Comparison of ENCODE assay signal across 8 cellular contexts in genomic region chr2:119431155-119431975, GRCh38. TPM values are rescaled to one million over a fixed set of nuclear protein-coding genes. Genes with fewer than 3 reads are reported as not detected.
A peak's percentile ranks its signal among the peaks of the same experiment; 100 is the strongest.
DNase-seq lines count a peak whose midpoint lies in the region; ATAC-seq, FAIRE-seq and TF ChIP-seq lines count a peak whose summit lies in the region.

Gene TMEM37, plus strand, starts transcription at chr2:119431854. Its CDS starts 50 bp downstream, at chr2:119431904.

- H3K9me3 Mint-ChIP-seq in stimulated activated naive CD8-positive, alpha-beta T cell treated with anti-CD3 and anti-CD28 coated beads, Interleukin-15, amount 100 ng/mL, for 72 hours = no peaks in the 10 kb centered on the region
- H3K9me3 Mint-ChIP-seq in activated T-helper 1 cell treated with anti-CD3 and anti-CD28 coated beads, Interleukin-12 subunit alpha, Interleukin-12 subunit beta, Interleukin-2, Interleukin-4 antibody, amounts not matched to agents 30 ng/mL and 10 ng/mL and 1 ng/mL, durations not matched to agents 14 hours and 24 hours and 36 hours = no peaks in the 10 kb centered on the region

- WGBS in liver = 2% methylated on average over 72 of the region's 72 CpGs

- no peaks in the 10 kb centered on the region for H3K36me3 Mint-ChIP-seq in activated T-helper 1 cell treated with anti-CD3 and anti-CD28 coated beads, Interleukin-12 subunit alpha, Interleukin-12 subunit beta, Interleukin-2, Interleukin-4 antibody, amounts not matched to agents 30 ng/mL and 10 ng/mL and 1 ng/mL, durations not matched to agents 14 hours and 24 hours and 36 hours (ENCODE audit: low read depth)

- H3K36me3 ChIP-seq in liver (ENCODE audit: control insufficient read depth in 4 of 4, insufficient read depth in 3 of 4, low read depth in 1 of 4, low read length in 3 of 4) = no peaks in the 10 kb centered on the region

- TF ChIP-seq RAD21 in liver (IDR thresholded peaks at IDR 0.05) = no peak

- TF ChIP-seq CTCF in coronary artery (IDR thresholded peaks at IDR 0.05) (no peak), liver (IDR thresholded peaks at IDR 0.05; ENCODE audit: low read depth, low read length, missing input control) (no peak)

- intact Hi-C loops in activated T-helper 1 cell treated with anti-CD3 and anti-CD28 coated beads, Interleukin-12 subunit alpha, Interleukin-12 subunit beta, Interleukin-2, Interleukin-4 antibody, amounts not matched to agents 30 ng/mL and 10 ng/mL and 1 ng/mL, durations not matched to agents 14 hours and 24 hours and 36 hours (cut with micrococcal nuclease) = no loop called here

- no peaks in the 10 kb centered on the region for H3K27me3 ChIP-seq in liver (ENCODE audit: control insufficient read depth in 4 of 4, insufficient read depth in 4 of 4, low read length in 3 of 4)

- FAIRE-seq in GM19239 (lab: Jason Lieb, UNC) = peak; percentile 94

- H3K27ac Mint-ChIP-seq in stimulated activated naive CD8-positive, alpha-beta T cell treated with anti-CD3 and anti-CD28 coated beads, Interleukin-15, amount 100 ng/mL, for 72 hours = no peak within 1 kb of the TSS
- H3K27ac Mint-ChIP-seq in activated T-helper 1 cell treated with anti-CD3 and anti-CD28 coated beads, Interleukin-12 subunit alpha, Interleukin-12 subunit beta, Interleukin-2, Interleukin-4 antibody, amounts not matched to agents 30 ng/mL and 10 ng/mL and 1 ng/mL, durations not matched to agents 14 hours and 24 hours and 36 hours = no peak within 1 kb of the TSS

- peak within 1 kb of the TSS; percentile 35 to 52 for H3K4me3 Mint-ChIP-seq in stimulated activated naive CD8-positive, alpha-beta T cell treated with anti-CD3 and anti-CD28 coated beads, Interleukin-15, amount 100 ng/mL, for 72 hours
- H3K4me3 Mint-ChIP-seq in activated T-helper 1 cell treated with anti-CD3 and anti-CD28 coated beads, Interleukin-12 subunit alpha, Interleukin-12 subunit beta, Interleukin-2, Interleukin-4 antibody, amounts not matched to agents 30 ng/mL and 10 ng/mL and 1 ng/mL, durations not matched to agents 14 hours and 24 hours and 36 hours = no peak within 1 kb of the TSS

- peaks cover 9% of the 10 kb centered on the region for H3K4me1 Mint-ChIP-seq in stimulated activated naive CD8-positive, alpha-beta T cell treated with anti-CD3 and anti-CD28 coated beads, Interleukin-15, amount 100 ng/mL, for 72 hours
- no peaks in the 10 kb centered on the region for H3K4me1 Mint-ChIP-seq in activated T-helper 1 cell treated with anti-CD3 and anti-CD28 coated beads, Interleukin-12 subunit alpha, Interleukin-12 subunit beta, Interleukin-2, Interleukin-4 antibody, amounts not matched to agents 30 ng/mL and 10 ng/mL and 1 ng/mL, durations not matched to agents 14 hours and 24 hours and 36 hours (ENCODE audit: low read depth)

- peak within 1 kb of the TSS; percentile 43 to 77 for H3K27ac ChIP-seq in coronary artery
- H3K27ac ChIP-seq in liver (ENCODE audit: low read depth in 1 of 2, low read length in 2 of 2) = peak within 1 kb of the TSS; percentile 92 to 95

- peaks cover 86% of the 10 kb centered on the region for H3K27me3 Mint-ChIP-seq in stimulated activated naive CD8-positive, alpha-beta T cell treated with anti-CD3 and anti-CD28 coated beads, Interleukin-15, amount 100 ng/mL, for 72 hours
- H3K27me3 Mint-ChIP-seq in activated T-helper 1 cell treated with anti-CD3 and anti-CD28 coated beads, Interleukin-12 subunit alpha, Interleukin-12 subunit beta, Interleukin-2, Interleukin-4 antibody, amounts not matched to agents 30 ng/mL and 10 ng/mL and 1 ng/mL, durations not matched to agents 14 hours and 24 hours and 36 hours (ENCODE audit: insufficient read depth) = peaks cover 55% of the 10 kb centered on the region

- H3K4me3 ChIP-seq in coronary artery (peak within 1 kb of the TSS; percentile 75), liver (ENCODE audit: low read depth in 1 of 3, low read length in 3 of 3) (peak within 1 kb of the TSS; percentile 79 to 94 (median 89))

- peak; percentile 68 for ATAC-seq in HG03135 (IDR thresholded peaks at IDR 0.05; ENCODE audit: unreplicated experiment)
- ATAC-seq in stimulated activated naive CD8-positive, alpha-beta T cell treated with anti-CD3 and anti-CD28 coated beads, Interleukin-15, amount 100 ng/mL, for 72 hours = peak; percentile 62

- H3K4me1 ChIP-seq in liver (ENCODE audit: control insufficient read depth in 4 of 4, insufficient read depth in 4 of 4, low read length in 3 of 4) = peaks cover 21 to 74% (median 52%) of the 10 kb centered on the region in 4 donors

- DNase-seq in Daoy (ENCODE audit: low read depth) = peak; percentile 78
- peak; percentile 65 for DNase-seq in GM19239 (ENCODE audit: insufficient read length, low spot score)
- DNase-seq in NCI-H82 (lab: John Stamatoyannopoulos, UW) = peak; percentile 94
- no peak for DNase-seq in coronary artery (ENCODE audit: low spot score)
- no peak for DNase-seq in stimulated activated naive CD8-positive, alpha-beta T cell treated with anti-CD3 and anti-CD28 coated beads, Interleukin-15, amount 100 ng/mL, for 72 hours
- DNase-seq in activated T-helper 1 cell treated with anti-CD3 and anti-CD28 coated beads, Interleukin-12 subunit alpha, Interleukin-12 subunit beta, Interleukin-2, Interleukin-4 antibody, amounts not matched to agents 30 ng/mL and 10 ng/mL and 1 ng/mL, durations not matched to agents 14 hours and 24 hours and 36 hours (ENCODE audit: low spot score) = no peak

- H3K9me3 ChIP-seq in liver (ENCODE audit: control insufficient read depth in 4 of 4, low read length in 3 of 4) = no peaks in the 10 kb centered on the region

- peak within 1 kb of the TSS; percentile 94 to 96 for H3K9ac ChIP-seq in liver (ENCODE audit: low read depth in 1 of 2, low read length in 2 of 2)

TF ChIP-seq in liver, 16 proteins besides CTCF, POLR2A, EP300 and RAD21:
- TF ChIP-seq, protein P1, sequence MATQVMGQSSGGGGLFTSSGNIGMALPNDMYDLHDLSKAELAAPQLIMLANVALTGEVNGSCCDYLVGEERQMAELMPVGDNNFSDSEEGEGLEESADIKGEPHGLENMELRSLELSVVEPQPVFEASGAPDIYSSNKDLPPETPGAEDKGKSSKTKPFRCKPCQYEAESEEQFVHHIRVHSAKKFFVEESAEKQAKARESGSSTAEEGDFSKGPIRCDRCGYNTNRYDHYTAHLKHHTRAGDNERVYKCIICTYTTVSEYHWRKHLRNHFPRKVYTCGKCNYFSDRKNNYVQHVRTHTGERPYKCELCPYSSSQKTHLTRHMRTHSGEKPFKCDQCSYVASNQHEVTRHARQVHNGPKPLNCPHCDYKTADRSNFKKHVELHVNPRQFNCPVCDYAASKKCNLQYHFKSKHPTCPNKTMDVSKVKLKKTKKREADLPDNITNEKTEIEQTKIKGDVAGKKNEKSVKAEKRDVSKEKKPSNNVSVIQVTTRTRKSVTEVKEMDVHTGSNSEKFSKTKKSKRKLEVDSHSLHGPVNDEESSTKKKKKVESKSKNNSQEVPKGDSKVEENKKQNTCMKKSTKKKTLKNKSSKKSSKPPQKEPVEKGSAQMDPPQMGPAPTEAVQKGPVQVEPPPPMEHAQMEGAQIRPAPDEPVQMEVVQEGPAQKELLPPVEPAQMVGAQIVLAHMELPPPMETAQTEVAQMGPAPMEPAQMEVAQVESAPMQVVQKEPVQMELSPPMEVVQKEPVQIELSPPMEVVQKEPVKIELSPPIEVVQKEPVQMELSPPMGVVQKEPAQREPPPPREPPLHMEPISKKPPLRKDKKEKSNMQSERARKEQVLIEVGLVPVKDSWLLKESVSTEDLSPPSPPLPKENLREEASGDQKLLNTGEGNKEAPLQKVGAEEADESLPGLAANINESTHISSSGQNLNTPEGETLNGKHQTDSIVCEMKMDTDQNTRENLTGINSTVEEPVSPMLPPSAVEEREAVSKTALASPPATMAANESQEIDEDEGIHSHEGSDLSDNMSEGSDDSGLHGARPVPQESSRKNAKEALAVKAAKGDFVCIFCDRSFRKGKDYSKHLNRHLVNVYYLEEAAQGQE (IDR thresholded peaks at IDR 0.05) = peak; percentile 84
- TF ChIP-seq JUND (IDR thresholded peaks at IDR 0.05) (peak in 1 of 2 donors; percentile 23), SP1 (IDR thresholded peaks at IDR 0.05) (peak; percentile 45), HNF4G (IDR thresholded peaks at IDR 0.05) (peak; percentile 10), YY1 (IDR thresholded peaks at IDR 0.05) (peak; percentile 64), GABPA (IDR thresholded peaks at IDR 0.05 in 1 of 2, conservative IDR thresholded peaks at IDR 0.05 in 1 of 2) (no peak), HNF4A (conservative IDR thresholded peaks at IDR 0.05) (peak; percentile 28 to 49), TAF1 (conservative IDR thresholded peaks at IDR 0.05) (no peak), NR2F2 (IDR thresholded peaks at IDR 0.05) (peak; percentile 43), FOXA2 (IDR thresholded peaks at IDR 0.05) (no peak), RXRA (IDR thresholded peaks at IDR 0.05) (peak; percentile 52 to 63), ATF3 (IDR thresholded peaks at IDR 0.05) (no peak)
- TF ChIP-seq, protein P2, sequence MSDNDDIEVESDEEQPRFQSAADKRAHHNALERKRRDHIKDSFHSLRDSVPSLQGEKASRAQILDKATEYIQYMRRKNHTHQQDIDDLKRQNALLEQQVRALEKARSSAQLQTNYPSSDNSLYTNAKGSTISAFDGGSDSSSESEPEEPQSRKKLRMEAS (IDR thresholded peaks at IDR 0.05) = peak; percentile 31

RNA-seq across cellular contexts. Expression of gene TMEM37, which starts in this region (rescaled TPM):
- total RNA-seq in Daoy (2014; rRNA removed; shearing (Covaris generic)) = not detected in 2 replicates
- total RNA-seq in liver = 10 to 100 TPM; 17.6 to 30.3 TPM
- 100 to 1,000 TPM in 1 of 2 donors, 10 to 100 TPM in 1; 44.5 to 125 TPM for polyA plus RNA-seq in liver
- not detected in 2 replicates for total RNA-seq in activated T-helper 1 cell treated with anti-CD3 and anti-CD28 coated beads, Interleukin-12 subunit alpha, Interleukin-12 subunit beta, Interleukin-2, Interleukin-4 antibody, amounts not matched to agents 30 ng/mL and 10 ng/mL and 1 ng/mL, durations not matched to agents 14 hours and 24 hours and 36 hours

Comparison
In these comparisons a context has a peak if more than half of its experiments do, and no peak if none do; other contexts are left out.
1. RNA of gene TMEM37 (total RNA-seq): 17.6 to 30.3 TPM in liver; not detected in Daoy and not detected in activated T-helper 1 cell treated with anti-CD3 and anti-CD28 coated beads, Interleukin-12 subunit alpha, Interleukin-12 subunit beta, Interleukin-2, Interleukin-4 antibody, amounts not matched to agents 30 ng/mL and 10 ng/mL and 1 ng/mL, durations not matched to agents 14 hours and 24 hours and 36 hours; every median in the first group is over 10 times any median in the second.
2. Peak in DNase-seq in Daoy; RNA of the gene not detected or under 1 TPM.
3. DNase-seq: peak in GM19239 (single experiment) and NCI-H82 (single experiment); none in coronary artery (single experiment), stimulated activated naive CD8-positive, alpha-beta T cell treated with anti-CD3 and anti-CD28 coated beads, Interleukin-15, amount 100 ng/mL, for 72 hours (0 of 2) and activated T-helper 1 cell treated with anti-CD3 and anti-CD28 coated beads, Interleukin-12 subunit alpha, Interleukin-12 subunit beta, Interleukin-2, Interleukin-4 antibody, amounts not matched to agents 30 ng/mL and 10 ng/mL and 1 ng/mL, durations not matched to agents 14 hours and 24 hours and 36 hours (single experiment).